8 cellular contexts compared by ENCODE assay signal in the genomic region with DNA sequence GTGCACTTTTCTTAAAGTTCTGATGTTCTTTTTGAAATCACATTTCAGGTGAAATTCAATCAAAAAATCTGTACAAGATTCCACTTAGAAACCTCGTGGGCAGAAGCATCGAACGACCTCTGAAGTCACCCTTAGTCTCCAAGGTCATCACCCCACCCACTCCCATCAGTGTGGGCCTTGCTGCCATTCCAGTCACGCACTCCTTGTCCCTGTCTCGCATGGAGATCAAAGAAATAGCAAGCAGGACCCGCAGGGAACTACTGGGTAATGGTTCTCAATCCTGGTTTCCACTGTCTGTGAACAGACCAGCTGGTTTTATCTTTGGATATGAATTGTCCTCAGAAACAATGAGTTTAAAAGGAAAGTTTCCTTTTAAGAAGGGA. TPM values are rescaled to one million over a fixed set of nuclear protein-coding genes. Genes with fewer than 3 reads are reported as not detected.
DNase-seq lines count a peak whose midpoint lies in the region; ATAC-seq and TF ChIP-seq lines count a peak whose summit lies in the region.

No MANE protein-coding gene starts in this region.

- ATAC-seq in CD8-positive, alpha-beta T cell = no peak
- ATAC-seq in GM18909 (IDR thresholded peaks at IDR 0.05; ENCODE audit: poor library complexity, unreplicated experiment) (no peak), GM18907 (IDR thresholded peaks at IDR 0.05; ENCODE audit: unreplicated experiment) (no peak)

- peak overlapping the region; percentile 3 for H3K4me3 Mint-ChIP-seq in CD8-positive, alpha-beta T cell

- H3K27me3 ChIP-seq in CD8-positive, alpha-beta T cell (ENCODE audit: insufficient read depth, low read length) = peaks cover 59% of the 10 kb centered on the region
- H3K27me3 ChIP-seq in PC-9 (ENCODE audit: insufficient read depth, low read depth) = no peaks in the 10 kb centered on the region
- H3K27me3 ChIP-seq in neuron (ENCODE audit: insufficient read depth, low read length) = no peaks in the 10 kb centered on the region
- no peaks in the 10 kb centered on the region for H3K27me3 ChIP-seq in mesendoderm (ENCODE audit: insufficient read depth, low read length, poor library complexity)

- TF ChIP-seq CTCF in CD8-positive, alpha-beta T cell (IDR thresholded peaks at IDR 0.05) = no peak
- TF ChIP-seq CTCF in PC-9 (conservative IDR thresholded peaks at IDR 0.05) = no peak

- peaks cover 28% of the 10 kb centered on the region for H3F3A ChIP-seq in PC-9 (ENCODE audit: insufficient read depth, low read depth)

- H3K36me3 Mint-ChIP-seq in CD8-positive, alpha-beta T cell = no peaks in the 10 kb centered on the region

- no peak overlapping the region for H4K5ac ChIP-seq in mesendoderm (ENCODE audit: low read length)

- no peaks in the 10 kb centered on the region for H3K79me1 ChIP-seq in mesendoderm (ENCODE audit: low read length)

- CTCF ChIA-PET in CD8-positive, alpha-beta T cell (lab: Charles Lee) = interaction anchor here (1.2 to 2.2 kb wide), 2 partner anchors 9 to 73 kb away, joined by 3 to 15 read pairs; a partner anchor contains a TSS
- CTCF ChIA-PET in PC-9 (lab: Charles Lee) = interaction anchor here (1.4 kb wide), 1 partner anchor 8 kb away, joined by 6 read pairs; a partner anchor contains a TSS

- no CpG with 5 or more reads among the region's 6 CpGs for WGBS in mesendoderm (ENCODE audit: extremely low coverage, insufficient coverage, low lambda C conversion rate)

- no peak for DNase-seq in CD8-positive, alpha-beta T cell
- no peak for DNase-seq in PC-9
- no peak for DNase-seq in NCI-H146 (lab: John Stamatoyannopoulos, UW)
- DNase-seq in mesendoderm = no peak

- H3K18ac ChIP-seq in mesendoderm (ENCODE audit: low read length) = no peak overlapping the region

- H3K4me3 ChIP-seq in CD8-positive, alpha-beta T cell (ENCODE audit: low read depth, low read length) = no peak overlapping the region
- H3K4me3 ChIP-seq in PC-9 (no peak overlapping the region), neuron (ENCODE audit: low read length) (no peak overlapping the region), mesendoderm (ENCODE audit: low read length) (no peak overlapping the region)

- peak overlapping the region; percentile 69 for H3K4me2 ChIP-seq in PC-9
- no peak overlapping the region for H3K4me2 ChIP-seq in mesendoderm (ENCODE audit: low read length)

- peak overlapping the region; percentile 7 for H3K27ac Mint-ChIP-seq in CD8-positive, alpha-beta T cell

- H3K9me3 ChIP-seq in CD8-positive, alpha-beta T cell (ENCODE audit: low read length) = no peaks in the 10 kb centered on the region
- H3K9me3 ChIP-seq in PC-9 (ENCODE audit: insufficient read depth, low read depth) (no peaks in the 10 kb centered on the region), neuron (ENCODE audit: low read length) (no peaks in the 10 kb centered on the region)

- H4K20me1 ChIP-seq in PC-9 (ENCODE audit: insufficient read depth) = no peaks in the 10 kb centered on the region

- no peaks in the 10 kb centered on the region for H3K79me2 ChIP-seq in PC-9 (ENCODE audit: low read depth)
- no peaks in the 10 kb centered on the region for H3K79me2 ChIP-seq in mesendoderm (ENCODE audit: control insufficient read depth, insufficient read depth, low read length)

- H3K9me2 ChIP-seq in PC-9 (ENCODE audit: insufficient read depth) = no peaks in the 10 kb centered on the region

- H3K4me1 ChIP-seq in CD8-positive, alpha-beta T cell (ENCODE audit: insufficient read depth, low read length) = peaks cover 18% of the 10 kb centered on the region
- H3K4me1 ChIP-seq in PC-9 (replicated peaks; ENCODE audit: insufficient read depth) (peaks cover 38% of the 10 kb centered on the region), neuron (ENCODE audit: insufficient read depth, low read length) (peaks cover 35% of the 10 kb centered on the region), mesendoderm (ENCODE audit: control insufficient read depth, low read depth, low read length) (no peaks in the 10 kb centered on the region)

- no peak overlapping the region for H3K4ac ChIP-seq in mesendoderm (ENCODE audit: low read depth, low read length)

- H2BK5ac ChIP-seq in mesendoderm (ENCODE audit: low read length) = no peak overlapping the region

- no peak overlapping the region for H3K23ac ChIP-seq in mesendoderm (ENCODE audit: low read length)

- H3K4me1 Mint-ChIP-seq in CD8-positive, alpha-beta T cell (ENCODE audit: low read depth) = peaks cover 26% of the 10 kb centered on the region

- no peak overlapping the region for H2BK15ac ChIP-seq in mesendoderm (replicated peaks; ENCODE audit: low read depth)

- no peaks in the 10 kb centered on the region for H3K9me3 Mint-ChIP-seq in CD8-positive, alpha-beta T cell

- no peak overlapping the region for H2AFZ ChIP-seq in PC-9
- peak overlapping the region; percentile 3 for H2AFZ ChIP-seq in neuron (ENCODE audit: low read depth, low read length)

- H3K27ac ChIP-seq in CD8-positive, alpha-beta T cell (ENCODE audit: low read depth, low read length) = no peak overlapping the region
- peak overlapping the region; percentile 74 for H3K27ac ChIP-seq in PC-9
- H3K27ac ChIP-seq in cingulate gyrus (ENCODE audit: low read depth, low read length) = peak overlapping the region; percentile 42
- no peak overlapping the region for H3K27ac ChIP-seq in mesendoderm (ENCODE audit: low read depth, low read length)

- no peaks in the 10 kb centered on the region for H3K36me3 ChIP-seq in CD8-positive, alpha-beta T cell (ENCODE audit: insufficient read depth, low read length)
- H3K36me3 ChIP-seq in PC-9 (ENCODE audit: low read depth) (no peaks in the 10 kb centered on the region), neuron (ENCODE audit: insufficient read depth, low read length) (no peaks in the 10 kb centered on the region), mesendoderm (ENCODE audit: control insufficient read depth, insufficient read depth, low read length) (no peaks in the 10 kb centered on the region)

- POLR2A ChIA-PET in CD8-positive, alpha-beta T cell (lab: Charles Lee) = interaction anchor here (0.6 to 2.2 kb wide), 6 partner anchors 8 to 403 kb away, joined by 3 to 10 read pairs (median 6); a partner anchor contains a TSS
- POLR2A ChIA-PET in PC-9 (lab: Charles Lee; ENCODE audit: unreplicated experiment) = no interaction called here

- H2AK5ac ChIP-seq in mesendoderm (ENCODE audit: low read length) = no peak overlapping the region

- H4K8ac ChIP-seq in mesendoderm (ENCODE audit: low read depth, low read length) = no peak overlapping the region

- H2BK120ac ChIP-seq in mesendoderm (ENCODE audit: low read depth, low read length) = no peak overlapping the region

- no peak overlapping the region for H3K56ac ChIP-seq in mesendoderm (ENCODE audit: low read length)

- no TSS peak for BruUV-seq in PC-9 (replicated peaks; lab: Mats Ljungman, UMichigan)

- peaks cover 67% of the 10 kb centered on the region for H3K27me3 Mint-ChIP-seq in CD8-positive, alpha-beta T cell (ENCODE audit: low read depth)

- intact Hi-C loops in CD8-positive, alpha-beta T cell (cut with DNase I, micrococcal nuclease) = loop anchor here (1.0 to 2.0 kb wide), 5 partner anchors 7 to 404 kb away; a partner anchor contains a TSS
- intact Hi-C loops in PC-9 (cut with micrococcal nuclease; ENCODE audit: unreplicated experiment) = no loop called here

- H3K9ac ChIP-seq in mesendoderm (ENCODE audit: low read length) = no peak overlapping the region

RNA-seq across cellular contexts. Expression of a gene that starts 8.1 kb away (rescaled TPM):
- total RNA-seq in CD8-positive, alpha-beta T cell = 1 to 10 TPM; 3.6 to 3.9 TPM
- total RNA-seq in PC-9 (2021) = 19.1 and 24.6 TPM in 2 replicates
- polyA plus RNA-seq in mesendoderm (2013, experiment 1 of 2) = 10.7 TPM
- polyA plus RNA-seq in mesendoderm (2013, experiment 2 of 2) = 10.9 TPM

RNA-seq across cellular contexts. Expression of a gene that starts 35.3 kb away (rescaled TPM):
- total RNA-seq in CD8-positive, alpha-beta T cell = 1 to 10 TPM; 7.5 to 7.7 TPM
- 5.5 and 5.8 TPM in 2 replicates for total RNA-seq in PC-9 (2021)
- 1.9 TPM for polyA plus RNA-seq in mesendoderm (2013, experiment 1 of 2)
- 1.8 TPM for polyA plus RNA-seq in mesendoderm (2013, experiment 2 of 2)

Comparison
In these comparisons a context has a peak if more than half of its experiments do, and no peak if none do; other contexts are left out.
1. H3K27ac ChIP-seq: peak in PC-9 (single experiment) and cingulate gyrus (single experiment); none in CD8-positive, alpha-beta T cell (single experiment) and mesendoderm (single experiment).